Comparison of ENCODE assay signal across 1 cellular context in the genomic region with DNA sequence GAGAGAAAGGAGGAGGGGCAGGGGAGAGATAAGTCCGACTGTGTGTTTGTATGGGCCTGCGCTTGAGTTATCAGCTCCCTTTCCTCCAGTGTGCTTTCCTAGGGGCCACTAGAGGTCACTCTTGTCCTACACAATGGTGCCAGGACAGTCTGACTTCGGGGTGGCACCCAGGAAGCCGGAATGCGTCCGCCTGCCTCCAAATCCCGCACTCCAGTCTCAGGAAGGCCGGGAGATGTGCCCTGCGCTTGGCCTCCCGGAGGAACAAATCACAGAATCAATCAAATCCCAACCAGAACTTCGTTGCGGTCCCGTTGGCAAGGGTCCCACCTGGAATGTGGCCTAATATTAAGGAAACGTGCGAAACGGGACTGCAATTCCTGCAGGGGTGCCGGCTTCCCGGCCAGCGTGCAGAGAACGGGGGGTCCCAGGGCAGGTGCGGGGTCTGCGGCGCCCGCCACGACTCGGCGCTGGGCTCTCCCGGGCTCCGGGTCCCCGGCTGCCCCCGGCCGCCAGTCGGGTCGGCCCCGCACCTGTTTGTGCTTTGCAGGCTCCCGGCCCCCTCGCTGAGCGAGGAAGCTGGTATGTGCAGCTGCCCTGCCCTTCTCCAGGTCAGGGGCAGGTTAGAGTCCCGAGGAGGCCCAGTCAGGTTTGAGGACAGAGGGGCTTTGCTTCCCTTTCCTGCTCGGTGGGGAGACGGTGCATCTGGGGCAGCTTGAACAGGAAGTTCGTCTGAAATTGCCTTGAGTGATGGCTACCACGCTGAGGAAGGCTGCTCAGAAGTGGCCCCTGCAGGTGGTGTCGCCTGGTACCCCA.
TF ChIP-seq lines count a peak whose summit lies in the region.

No MANE protein-coding gene starts in this region.

TF ChIP-seq in SK-N-SH treated with all-trans-retinoic acid at 6 μM for 48 hours, 23 proteins besides CTCF, POLR2A, EP300 and RAD21 (continued from another document):
- TF ChIP-seq, protein P1, sequence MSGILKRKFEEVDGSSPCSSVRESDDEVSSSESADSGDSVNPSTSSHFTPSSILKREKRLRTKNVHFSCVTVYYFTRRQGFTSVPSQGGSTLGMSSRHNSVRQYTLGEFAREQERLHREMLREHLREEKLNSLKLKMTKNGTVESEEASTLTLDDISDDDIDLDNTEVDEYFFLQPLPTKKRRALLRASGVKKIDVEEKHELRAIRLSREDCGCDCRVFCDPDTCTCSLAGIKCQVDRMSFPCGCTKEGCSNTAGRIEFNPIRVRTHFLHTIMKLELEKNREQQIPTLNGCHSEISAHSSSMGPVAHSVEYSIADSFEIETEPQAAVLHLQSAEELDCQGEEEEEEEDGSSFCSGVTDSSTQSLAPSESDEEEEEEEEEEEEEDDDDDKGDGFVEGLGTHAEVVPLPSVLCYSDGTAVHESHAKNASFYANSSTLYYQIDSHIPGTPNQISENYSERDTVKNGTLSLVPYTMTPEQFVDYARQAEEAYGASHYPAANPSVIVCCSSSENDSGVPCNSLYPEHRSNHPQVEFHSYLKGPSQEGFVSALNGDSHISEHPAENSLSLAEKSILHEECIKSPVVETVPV (CRISPR knock-in tag; IDR thresholded peaks at IDR 0.05) = no peak
- TF ChIP-seq ZNF70 (CRISPR knock-in tag; IDR thresholded peaks at IDR 0.05) = no peak
- no peak for TF ChIP-seq ZNF565 (CRISPR knock-in tag; conservative IDR thresholded peaks at IDR 0.05; ENCODE audit: low read depth)
- TF ChIP-seq ESRRG (CRISPR knock-in tag; IDR thresholded peaks at IDR 0.05) = no peak
